28 cellular contexts compared by ENCODE assay signal in genomic region chr10:6394084-6394483, GRCh38.
"Had no signal": no experiment of that assay in that cellular context is flagged by ENCODE, and none has a peak within 500 bp of the region (broad histone marks: within the 10 kb centered on the region; RNA-seq: fewer than 3 reads in every experiment).

No MANE protein-coding gene starts in this region.

- H3K4me1 ChIP-seq: gastrocnemius medialis, lower lobe of right lung, neural progenitor cell had no signal

- H3K4me2 ChIP-seq: neural progenitor cell had no signal

- H3K9ac ChIP-seq: neural progenitor cell had no signal

- ATAC-seq: activated CD4-positive, alpha-beta T cell treated with anti-CD3 and anti-CD28 coated beads for 36 hours; activated T-cell treated with anti-CD3 and anti-CD28 coated beads, Interleukin-2, amount 50 U/mL, for 72 hours; gastrocnemius medialis; heart left ventricle; left lobe of liver; lower lobe of right lung; naive thymus-derived CD8-positive, alpha-beta T cell had no signal

- H3K27ac ChIP-seq: esophagus squamous epithelium, gastrocnemius medialis, heart left ventricle, lower lobe of right lung, neural progenitor cell, thoracic aorta, upper lobe of left lung had no signal

- FAIRE-seq: bronchial epithelial cell, keratinocyte had no signal

- H3K36me3 ChIP-seq: esophagus squamous epithelium, gastrocnemius medialis, heart left ventricle, lower lobe of right lung, neural progenitor cell, spleen, upper lobe of left lung had no signal

- H3K4me3 ChIP-seq: esophagus squamous epithelium, gastrocnemius medialis, heart left ventricle, lower lobe of right lung, neural progenitor cell, spleen, thoracic aorta, upper lobe of left lung had no signal

- H3K27me3 ChIP-seq: esophagus squamous epithelium, gastrocnemius medialis, heart left ventricle, neural progenitor cell, spleen, upper lobe of left lung had no signal

- H2AFZ ChIP-seq: neural progenitor cell had no signal

- DNase-seq: activated B cell treated with CpG ODN at 0.5 μM for 24 hours; activated CD4-positive, alpha-beta T cell treated with anti-CD3 and anti-CD28 coated beads for 36 hours; activated CD4-positive, alpha-beta T cell treated with anti-CD3 and anti-CD28 coated beads, Interleukin-2, amount 50 U/mL, for 4 hours; activated CD8-positive, alpha-beta memory T cell treated with anti-CD3 and anti-CD28 coated beads for 24 hours; activated effector memory CD4-positive, alpha-beta T cell treated with Interleukin-2 at 50 U/mL for 16 hours; activated naive CD4-positive, alpha-beta T cell treated with anti-CD3 and anti-CD28 coated beads for 36 hours; activated naive CD8-positive, alpha-beta T cell treated with anti-CD3 and anti-CD28 coated beads, Interleukin-2, amount 10 ng/mL, durations not matched to agents 7 days and 5 days; activated T-cell treated with anti-CD3 and anti-CD28 coated beads, Interleukin-2, amount 50 U/mL, for 72 hours; amniotic stem cell; cerebellar nuclear complex; cortex of kidney; endodermal cell; esophagus squamous epithelium; gastrocnemius medialis; heart left ventricle; lower lobe of right lung; naive thymus-derived CD8-positive, alpha-beta T cell; spleen; stimulated activated CD4-positive, alpha-beta T cell treated with anti-CD3 and anti-CD28 coated beads, Interleukin-4, amount 100 ng/mL, for 1 hour; stimulated activated naive CD4-positive, alpha-beta T cell; T-helper 1 cell; T-helper 9 cell; upper lobe of left lung had no signal
